ENCODE assay signal across 20 cellular contexts in the genomic region with DNA sequence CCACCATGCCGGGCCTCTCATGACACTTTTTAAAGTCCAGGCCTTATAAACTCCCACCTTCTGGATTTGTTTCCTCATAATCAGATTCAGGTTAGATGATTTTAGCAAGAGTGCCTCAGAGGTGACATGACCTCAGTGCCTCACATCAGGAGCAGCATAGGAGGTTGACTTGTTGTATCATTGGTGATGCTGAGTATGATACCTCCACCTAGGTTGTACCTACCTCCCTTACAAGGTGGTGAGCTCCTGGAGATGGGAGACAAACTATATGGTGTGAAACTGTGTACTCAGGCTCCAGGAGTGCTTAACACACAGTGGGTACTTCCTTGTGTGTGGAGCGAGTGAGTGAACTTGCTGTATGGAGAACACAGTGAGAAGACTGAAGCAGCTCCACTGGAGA. TPM values are rescaled to one million over a fixed set of nuclear protein-coding genes. Genes with fewer than 3 reads are reported as not detected.
DNase-seq lines count a peak whose midpoint lies in the region; ATAC-seq and TF ChIP-seq lines count a peak whose summit lies in the region.
"Had no signal": no experiment of that assay in that cellular context is flagged by ENCODE, and none has a peak within 500 bp of the region (broad histone marks: within the 10 kb centered on the region; RNA-seq: fewer than 3 reads in every experiment).

No MANE protein-coding gene starts in this region.

- peak overlapping the region in 2 of 3 experiments; percentile 12 to 13; a peak in 1 of 7 replicates for H3K27ac Mint-ChIP-seq in H9
- H3K27ac Mint-ChIP-seq in effector memory CD8-positive, alpha-beta T cell = peak overlapping the region in 1 of 2 donors; percentile 32
- H3K27ac Mint-ChIP-seq: CD4-positive, alpha-beta memory T cell had no signal

- no peak overlapping the region for H2BK20ac ChIP-seq in H9 (ENCODE audit: low read depth, low read length, poor library complexity, severe bottlenecking)

- H4K20me1 ChIP-seq in H9 (ENCODE audit: control insufficient read depth, insufficient read depth, insufficient read length) = no peaks in the 10 kb centered on the region
- no peaks in the 10 kb centered on the region for H4K20me1 ChIP-seq in HCT116 (ENCODE audit: insufficient read depth)

- H3K9ac ChIP-seq in H9 (ENCODE audit: extremely low read depth, insufficient read length, low read length) (no peak overlapping the region), HCT116 (ENCODE audit: low read length) (no peak overlapping the region), rectal smooth muscle tissue (ENCODE audit: low read length) (no peak overlapping the region), trophoblast cell (ENCODE audit: low read length) (no peak overlapping the region)

- no peak for TF ChIP-seq RAD21 in HCT116 (IDR thresholded peaks at IDR 0.05; ENCODE audit: low read depth)

- no CpG with 5 or more reads among the region's 2 CpGs for WGBS in H9 (ENCODE audit: extremely low coverage, insufficient read length, low lambda C conversion rate)
- WGBS in trophoblast cell (ENCODE audit: extremely low coverage, insufficient coverage, insufficient read length) = no CpG with 5 or more reads among the region's 2 CpGs

- H3K4me1 Mint-ChIP-seq in H9 = no peaks in the 10 kb centered on the region
- H3K4me1 Mint-ChIP-seq in effector memory CD8-positive, alpha-beta T cell (ENCODE audit: low read depth in 2 of 2) = no peaks in the 10 kb centered on the region
- H3K4me1 Mint-ChIP-seq: CD4-positive, alpha-beta memory T cell had no signal

- H3K79me1 ChIP-seq in H9 (ENCODE audit: insufficient read depth, low read depth, low read length, poor library complexity, severe bottlenecking) = no peaks in the 10 kb centered on the region
- no peaks in the 10 kb centered on the region for H3K79me1 ChIP-seq in trophoblast cell (ENCODE audit: low read length)

- H3T11ph ChIP-seq in H9 (ENCODE audit: low read length) = no peak overlapping the region

- H3K4ac ChIP-seq in H9 (ENCODE audit: low read depth, low read length) = no peak overlapping the region
- H3K4ac ChIP-seq in trophoblast cell (ENCODE audit: low read depth, low read length) = no peak overlapping the region

- H4K12ac ChIP-seq in trophoblast cell (ENCODE audit: low read depth, low read length) = no peak overlapping the region

- H3K14ac ChIP-seq in H9 (ENCODE audit: insufficient read depth, low read length) = no peak overlapping the region
- no peak overlapping the region for H3K14ac ChIP-seq in trophoblast cell (ENCODE audit: low read length)

- H4K91ac ChIP-seq in H9 (ENCODE audit: insufficient read length, low read depth, low read length) = no peak overlapping the region
- H4K91ac ChIP-seq in trophoblast cell (ENCODE audit: low read depth, low read length) = no peak overlapping the region

- no peak overlapping the region for H4K8ac ChIP-seq in H9 (replicated peaks; ENCODE audit: insufficient read length, low read depth, low read length)
- H4K8ac ChIP-seq in trophoblast cell (ENCODE audit: low read depth, low read length) = no peak overlapping the region

- RAD21 ChIA-PET in HCT116 (lab: Charles Lee; ENCODE audit: low non-redundant PET in 1 of 2, low total read pairs in 2 of 2, uncharacterized antibody in 2 of 2, unreplicated experiment in 2 of 2) = no interaction called here

- POLR2A ChIA-PET in HCT116 (lab: Charles Lee) = no interaction called here

- H3K27me3 Mint-ChIP-seq in H9 (ENCODE audit: low read depth) = no peaks in the 10 kb centered on the region; the same call in 1 of the 2 replicates
- no peaks in the 10 kb centered on the region for H3K27me3 Mint-ChIP-seq in effector memory CD8-positive, alpha-beta T cell
- H3K27me3 Mint-ChIP-seq: CD4-positive, alpha-beta memory T cell had no signal

- H3K56ac ChIP-seq in H9 (ENCODE audit: insufficient read length, low read depth, low read length) = no peak overlapping the region

- H3K4me3 Mint-ChIP-seq in H9 = no peak overlapping the region
- no peak overlapping the region for H3K4me3 Mint-ChIP-seq in effector memory CD8-positive, alpha-beta T cell
- H3K4me3 Mint-ChIP-seq: CD4-positive, alpha-beta memory T cell had no signal

- H3K23me2 ChIP-seq in H9 (ENCODE audit: insufficient read length, low read depth, low read length, poor library complexity, severe bottlenecking) = no peaks in the 10 kb centered on the region

- H2BK5ac ChIP-seq in H9 (ENCODE audit: insufficient read length, low read length) (no peak overlapping the region), trophoblast cell (ENCODE audit: low read depth, low read length, poor library complexity) (no peak overlapping the region)

- peak overlapping the region; percentile 30 for H3K27ac ChIP-seq in H9 (ENCODE audit: insufficient read length, low read depth, low read length)
- H3K27ac ChIP-seq in HCT116 (ENCODE audit: low read depth, low read length) = no peak overlapping the region
- peak overlapping the region; percentile 31 for H3K27ac ChIP-seq in rectal smooth muscle tissue (ENCODE audit: low read depth, low read length)
- H3K27ac ChIP-seq in trophoblast cell (ENCODE audit: low read depth, low read length) = no peak overlapping the region
- H3K27ac ChIP-seq: SJCRH30 had no signal

- H2BK120ac ChIP-seq in H9 (ENCODE audit: low read depth, low read length, poor library complexity, severe bottlenecking) = no peak overlapping the region
- H2BK120ac ChIP-seq in trophoblast cell (ENCODE audit: insufficient read depth, low read length, poor library complexity) = no peak overlapping the region

- H2AK5ac ChIP-seq in H9 (ENCODE audit: insufficient read length, low read length) (no peak overlapping the region), trophoblast cell (ENCODE audit: low read length) (no peak overlapping the region)

- no peaks in the 10 kb centered on the region for H3K79me2 ChIP-seq in H9 (ENCODE audit: insufficient read depth, low read length)
- H3K79me2 ChIP-seq in HCT116 (ENCODE audit: insufficient read depth, low read length) = no peaks in the 10 kb centered on the region
- no peaks in the 10 kb centered on the region for H3K79me2 ChIP-seq in trophoblast cell (ENCODE audit: control insufficient read depth, insufficient read depth, low read length, poor library complexity)

- peaks cover 12 to 16% of the 10 kb centered on the region in 2 experiments; a peak in 3 of 4 replicates for H3K36me3 ChIP-seq in HCT116 (ENCODE audit: control insufficient read depth in 1 of 2, insufficient read depth in 2 of 2, low read length in 2 of 2)
- H3K36me3 ChIP-seq in rectal smooth muscle tissue (ENCODE audit: control insufficient read depth, insufficient read depth, low read length) = peaks cover 22% of the 10 kb centered on the region
- H3K36me3 ChIP-seq in trophoblast cell (ENCODE audit: control insufficient read depth in 1 of 2, insufficient read depth in 2 of 2, low read length in 2 of 2) = peaks cover 29 to 47% of the 10 kb centered on the region in 2 experiments

- TF ChIP-seq CTCF in H9 (conservative IDR thresholded peaks at IDR 0.05) = no peak
- no peak for TF ChIP-seq CTCF in HCT116 (IDR thresholded peaks at IDR 0.05 in 2 of 3, conservative IDR thresholded peaks at IDR 0.05 in 1 of 3; ENCODE audit: borderline replicate concordance in 1 of 3, insufficient read depth in 1 of 3, low read depth in 2 of 3, low read length in 2 of 3)

- H3K4me2 ChIP-seq in H9 (ENCODE audit: insufficient read depth, insufficient read length, low read length) (no peak overlapping the region), HCT116 (ENCODE audit: low read length) (no peak overlapping the region), trophoblast cell (ENCODE audit: low read length) (no peak overlapping the region)

- no peak for DNase-seq in H9
- DNase-seq in HCT116 (ENCODE audit: low read depth, low spot score) = no peak
- no peak for DNase-seq in left colon
- DNase-seq in trophoblast cell = no peak
- no peak for DNase-seq in effector memory CD8-positive, alpha-beta T cell
- DNase-seq: CD4-positive, alpha-beta memory T cell; COR-L47; DMS53; KBM-7; MG63; NCI-H1105 treated with DMSO at 0.1 percent for 48 hours; NCI-H2029; NCI-H446; NCI-H524 treated with DMSO at 0.1 percent for 48 hours; NCI-H82; NK-92 treated with Interleukin-12 subunit alpha and Interleukin-12 subunit beta, amount 100 ng/mL, for 24 hours; PC-3; SJCRH30 had no signal

- peaks cover 5 to 61% (median 46%) of the 10 kb centered on the region in 3 experiments; a peak in 6 of 7 replicates for H3K36me3 Mint-ChIP-seq in H9 (ENCODE audit: insufficient read depth in 1 of 3, low read depth in 3 of 3)
- H3K36me3 Mint-ChIP-seq in effector memory CD8-positive, alpha-beta T cell (ENCODE audit: insufficient read depth) = peaks cover 30% of the 10 kb centered on the region

- H4K5ac ChIP-seq in H9 (ENCODE audit: insufficient read length, low read depth, low read length) = no peak overlapping the region

- no peaks in the 10 kb centered on the region for H3K9me3 Mint-ChIP-seq in H9
- no peaks in the 10 kb centered on the region for H3K9me3 Mint-ChIP-seq in effector memory CD8-positive, alpha-beta T cell
- H3K9me3 Mint-ChIP-seq: CD4-positive, alpha-beta memory T cell had no signal

- H3K4me1 ChIP-seq in H9 (ENCODE audit: insufficient read depth, low read length) (no peaks in the 10 kb centered on the region), HCT116 (ENCODE audit: control insufficient read depth in 1 of 2, insufficient read depth in 2 of 2, low read length in 2 of 2) (no peaks in the 10 kb centered on the region), rectal smooth muscle tissue (ENCODE audit: control insufficient read depth, insufficient read depth, low read length) (no peaks in the 10 kb centered on the region), trophoblast cell (ENCODE audit: control insufficient read depth in 1 of 2, insufficient read depth in 2 of 2, low read length in 2 of 2) (no peaks in the 10 kb centered on the region)
- H3K4me1 ChIP-seq: SJCRH30 had no signal

- H2BK12ac ChIP-seq in H9 (ENCODE audit: insufficient read length, low read depth, low read length) (no peak overlapping the region), trophoblast cell (ENCODE audit: low read length) (no peak overlapping the region)

- H3K4me3 ChIP-seq in HCT116 (replicated peaks in 1 of 2; ENCODE audit: low read depth in 1 of 2, low read length in 2 of 2) (no peak overlapping the region), rectal smooth muscle tissue (ENCODE audit: low read length) (no peak overlapping the region), trophoblast cell (ENCODE audit: low read depth, low read length) (no peak overlapping the region)
- H3K4me3 ChIP-seq: MG63, SJCRH30 had no signal

- BruUV-seq in HCT116 (replicated peaks; lab: Mats Ljungman, UMichigan) = TSS peak; percentile 20

- H2AFZ ChIP-seq in H9 (ENCODE audit: low read length) (no peak overlapping the region), HCT116 (ENCODE audit: low read depth, low read length, poor library complexity, severe bottlenecking) (no peak overlapping the region), trophoblast cell (ENCODE audit: insufficient read depth, low read length, poor library complexity) (no peak overlapping the region)

- H3K18ac ChIP-seq in H9 (ENCODE audit: insufficient read length, low read depth, low read length) (no peak overlapping the region), trophoblast cell (ENCODE audit: low read length) (no peak overlapping the region)

- H3K27me3 ChIP-seq in H9 (ENCODE audit: insufficient read depth, low read length) = no peaks in the 10 kb centered on the region
- no peaks in the 10 kb centered on the region for H3K27me3 ChIP-seq in HCT116 (ENCODE audit: insufficient read depth, low read length)
- no peaks in the 10 kb centered on the region for H3K27me3 ChIP-seq in rectal smooth muscle tissue (ENCODE audit: control insufficient read depth, insufficient read depth, low read length)
- H3K27me3 ChIP-seq in trophoblast cell (ENCODE audit: insufficient read depth, low read length) = no peaks in the 10 kb centered on the region
- H3K27me3 ChIP-seq: MG63, SJCRH30 had no signal

- no peak overlapping the region for H3K23ac ChIP-seq in H9 (ENCODE audit: insufficient read length, low read depth, low read length)
- H3K23ac ChIP-seq in trophoblast cell (ENCODE audit: low read length) = no peak overlapping the region

- H3K9me3 ChIP-seq in H9 (ENCODE audit: control insufficient read depth, low read depth, low read length) (no peaks in the 10 kb centered on the region), HCT116 (ENCODE audit: control insufficient read depth in 1 of 2, insufficient read depth in 1 of 2, low read depth in 1 of 2, low read length in 2 of 2) (no peaks in the 10 kb centered on the region), trophoblast cell (ENCODE audit: insufficient read depth, low read depth, low read length) (no peaks in the 10 kb centered on the region)
- H3K9me3 ChIP-seq: MG63, SJCRH30 had no signal

- no peak for TF ChIP-seq POLR2A in HCT116 (IDR thresholded peaks at IDR 0.05; ENCODE audit: borderline replicate concordance, extremely low read depth, insufficient read depth, insufficient read length)

- no peak overlapping the region for H2BK15ac ChIP-seq in H9 (ENCODE audit: low read depth, low read length)

- intact Hi-C loops in HCT116 (cut with micrococcal nuclease) = no loop called here
- intact Hi-C loops in left colon (cut with DNase I, micrococcal nuclease) = no loop called here

- CTCF ChIA-PET in HCT116 (lab: Charles Lee) = no interaction called here

- H3K9me2 ChIP-seq in HCT116 (ENCODE audit: insufficient read depth) = no peaks in the 10 kb centered on the region

- no peak for ATAC-seq in HCT116
- ATAC-seq in left colon = peak; percentile 18
- ATAC-seq in HG03342 (IDR thresholded peaks at IDR 0.05; ENCODE audit: unreplicated experiment) = no peak
- no peak for ATAC-seq in effector memory CD8-positive, alpha-beta T cell (replicated peaks)
- ATAC-seq: PC-3 had no signal

RNA-seq across cellular contexts. Expression of a gene that starts 18.6 kb away (rescaled TPM):
- total RNA-seq in H9 (2021) (183 and 192 TPM in 2 replicates), HCT116 (2021; ENCODE audit: unreplicated experiment) (169 TPM), left colon (100 to 1,000 TPM; 100 to 136 TPM)
- 87.5 and 158 TPM in 2 replicates for polyA plus RNA-seq in HCT116 (2012)
- 180 and 185 TPM in 2 replicates for polyA plus RNA-seq in trophoblast cell (2013)

RNA-seq across cellular contexts. Expression of a gene that starts 20.0 kb away (rescaled TPM):
- total RNA-seq in H9 (2021) (107 and 112 TPM in 2 replicates), HCT116 (2021; ENCODE audit: unreplicated experiment) (89.6 TPM), left colon (10 to 100 TPM; 26.5 to 27.7 TPM)
- polyA plus RNA-seq in HCT116 (2012) = 25.8 and 33.7 TPM in 2 replicates
- 42.7 and 45.0 TPM in 2 replicates for polyA plus RNA-seq in trophoblast cell (2013)

RNA-seq across cellular contexts. Expression of a gene that starts 20.3 kb away (rescaled TPM):
- 50.1 and 51.9 TPM in 2 replicates for total RNA-seq in H9 (2021)
- 35.6 TPM for total RNA-seq in HCT116 (2021; ENCODE audit: unreplicated experiment)
- 28.7 and 29.2 TPM in 2 replicates for polyA plus RNA-seq in HCT116 (2012)
- 10 to 100 TPM; 15.4 to 17.2 TPM for total RNA-seq in left colon
- polyA plus RNA-seq in trophoblast cell (2013) = 8.0 and 9.3 TPM in 2 replicates

Comparison
In these comparisons a context has a peak if more than half of its experiments do, and no peak if none do; other contexts are left out.
1. H3K27ac ChIP-seq: peak in H9 (single experiment) and rectal smooth muscle tissue (single experiment); none in HCT116 (single experiment) and trophoblast cell (single experiment).